Comparison of ENCODE assay signal across 8 cellular contexts in genomic region chr19:18418725-18419194, GRCh38. TPM values are rescaled to one million over a fixed set of nuclear protein-coding genes. Genes with fewer than 3 reads are reported as not detected.
DNase-seq lines count a peak whose midpoint lies in the region; ATAC-seq, FAIRE-seq and TF ChIP-seq lines count a peak whose summit lies in the region.

No MANE protein-coding gene starts in this region.

- peaks cover 44% of the 10 kb centered on the region for H3K79me2 ChIP-seq in endothelial cell of umbilical vein (ENCODE audit: control insufficient read depth, insufficient read depth, low read length)

- H3K27ac ChIP-seq in SK-N-MC (peak overlapping the region; percentile 99), endothelial cell of umbilical vein (ENCODE audit: insufficient read depth, low read depth, low read length) (peak overlapping the region; percentile 16)

- H3K4me1 Mint-ChIP-seq in natural killer cell: peaks cover 72 to 89% of the 10 kb centered on the region in 2 donors

- H3K9me1 ChIP-seq in endothelial cell of umbilical vein (replicated peaks; ENCODE audit: control insufficient read depth, extremely low read depth, insufficient read depth, low read length): no peaks in the 10 kb centered on the region

- H3K4me3 Mint-ChIP-seq in natural killer cell: peak overlapping the region; percentile 86

- peak overlapping the region; percentile 5 for H3K9ac ChIP-seq in SK-N-MC (ENCODE audit: insufficient read length)
- H3K9ac ChIP-seq in endothelial cell of umbilical vein (replicated peaks; ENCODE audit: extremely low read depth, insufficient read depth, low read length): no peak overlapping the region

- no peaks in the 10 kb centered on the region for H3K36me3 Mint-ChIP-seq in natural killer cell

- no peak for TF ChIP-seq POLR2A in endothelial cell of umbilical vein (IDR thresholded peaks at IDR 0.05; ENCODE audit: low read depth, low read length)

- POLR2A ChIA-PET in endothelial cell of umbilical vein (lab: Charles Lee): interaction anchor here (1.5 to 5.8 kb wide), 3 partner anchors 10 to 138 kb away, joined by 4 to 58 read pairs (median 9); partner anchors contain the start of genes GDF15 and JUND

- no peak overlapping the region for H3K4me2 ChIP-seq in endothelial cell of umbilical vein (ENCODE audit: insufficient read depth, low read length)

- H3K27me3 Mint-ChIP-seq in natural killer cell (ENCODE audit: low read depth in 2 of 2): no peaks in the 10 kb centered on the region

- no peaks in the 10 kb centered on the region for H3K27me3 ChIP-seq in endothelial cell of umbilical vein (ENCODE audit: control insufficient read depth in 2 of 2, insufficient read depth in 2 of 2, low read length in 2 of 2)

- BruUV-seq in endothelial cell of umbilical vein (replicated peaks; lab: Mats Ljungman, UMichigan): no TSS peak

- peak; percentile 25 to 45 (median 32) for ATAC-seq in natural killer cell
- ATAC-seq in GM19328 (IDR thresholded peaks at IDR 0.05; ENCODE audit: unreplicated experiment): no peak

- no peaks in the 10 kb centered on the region for H3K9me3 Mint-ChIP-seq in natural killer cell

- CTCF ChIA-PET in endothelial cell of umbilical vein (lab: Charles Lee): interaction anchor here (0.7 to 11.1 kb wide), 15 partner anchors 8 to 306 kb away, joined by 3 to 119 read pairs (median 5); partner anchors contain the start of genes GDF15 and JUND

- no peaks in the 10 kb centered on the region for H3K9me3 ChIP-seq in SK-N-MC (ENCODE audit: low read depth, low read length)
- no peaks in the 10 kb centered on the region for H3K9me3 ChIP-seq in endothelial cell of umbilical vein (replicated peaks; ENCODE audit: control insufficient read depth, insufficient read depth, low read length)

- no peak for FAIRE-seq in endothelial cell of umbilical vein (lab: Jason Lieb, UNC)

- DNase-seq in stimulated activated CD8-positive, alpha-beta memory T cell treated with anti-CD3 and anti-CD28 coated beads, Interleukin-12 subunit alpha, Interleukin-12 subunit beta, amount 100 ng/mL, for 4 hours (ENCODE audit: low read depth): peak; percentile 41
- DNase-seq in stimulated activated CD8-positive, alpha-beta memory T cell treated with anti-CD3 and anti-CD28 coated beads, Interleukin-4, amount 100 ng/mL, for 48 hours: no peak
- DNase-seq in SK-N-MC (ENCODE audit: low read depth, low spot score) (no peak), endothelial cell of umbilical vein (ENCODE audit: low read depth, low spot score) (no peak), natural killer cell (peak; percentile 64), dermis blood vessel endothelial cell (no peak), GM19238 (ENCODE audit: insufficient read length, low spot score) (no peak)

- peak overlapping the region; percentile 91 to 97 for H3K27ac Mint-ChIP-seq in natural killer cell

- peaks cover 46% of the 10 kb centered on the region for H3K4me1 ChIP-seq in endothelial cell of umbilical vein (ENCODE audit: control insufficient read depth, extremely low read depth, insufficient read depth, low read length)

- H4K20me1 ChIP-seq in endothelial cell of umbilical vein (replicated peaks; ENCODE audit: control insufficient read depth, extremely low read depth, insufficient read depth, low read length): no peaks in the 10 kb centered on the region

- TF ChIP-seq CTCF in endothelial cell of umbilical vein (IDR thresholded peaks at IDR 0.05; ENCODE audit: extremely low read depth in 1 of 2, insufficient read depth in 1 of 2, low read depth in 1 of 2, low read length in 2 of 2) (no peak), natural killer cell (IDR thresholded peaks at IDR 0.05) (no peak)

- intact Hi-C loops in endothelial cell of umbilical vein (cut with micrococcal nuclease) (loop anchor here (1.0 kb wide), 1 partner anchor 19 kb away; no protein-coding TSS in a partner anchor), natural killer cell (cut with micrococcal nuclease) (loop anchor here (5.0 kb wide), 3 partner anchors 41 to 226 kb away; partner anchors contain the start of gene MPV17L2)

- H3K36me3 ChIP-seq in SK-N-MC (ENCODE audit: insufficient read depth, low read length) (no peaks in the 10 kb centered on the region; the same call in 1 of the 2 replicates), endothelial cell of umbilical vein (ENCODE audit: control insufficient read depth in 2 of 2, extremely low read depth in 1 of 2, insufficient read depth in 2 of 2, low read length in 2 of 2) (no peaks in the 10 kb centered on the region)

- peak overlapping the region; percentile 78 for H2AFZ ChIP-seq in endothelial cell of umbilical vein (ENCODE audit: low read depth, low read length)

- H3K4me3 ChIP-seq in SK-N-MC (peak overlapping the region; percentile 87), endothelial cell of umbilical vein (replicated peaks in 1 of 3; ENCODE audit: insufficient read depth in 1 of 3, low read depth in 1 of 3, low read length in 3 of 3) (peak overlapping the region in 1 of 3 experiments; percentile 13)

- dilution Hi-C loops in endothelial cell of umbilical vein (cut with MboI; ENCODE audit: extremely low pct_ligation_motif_present, low sequenced_read_pairs): no loop called here

TF ChIP-seq in endothelial cell of umbilical vein, 7 proteins besides CTCF, POLR2A, EP300 and RAD21:
- TF ChIP-seq EZH2 (IDR thresholded peaks at IDR 0.05; ENCODE audit: borderline replicate concordance, low read depth, low read length, severe bottlenecking): no peak
- TF ChIP-seq, protein P1, sequence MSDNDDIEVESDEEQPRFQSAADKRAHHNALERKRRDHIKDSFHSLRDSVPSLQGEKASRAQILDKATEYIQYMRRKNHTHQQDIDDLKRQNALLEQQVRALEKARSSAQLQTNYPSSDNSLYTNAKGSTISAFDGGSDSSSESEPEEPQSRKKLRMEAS (IDR thresholded peaks at IDR 0.05; ENCODE audit: insufficient read depth, insufficient read length): no peak
- no peak for TF ChIP-seq POLR2AphosphoS5 (IDR thresholded peaks at IDR 0.05; ENCODE audit: insufficient read depth, low read depth, low read length)
- no peak for TF ChIP-seq JUN (IDR thresholded peaks at IDR 0.05; ENCODE audit: borderline replicate concordance, insufficient read depth, insufficient read length, low read depth)
- TF ChIP-seq GATA2 (IDR thresholded peaks at IDR 0.05; ENCODE audit: insufficient read depth, insufficient read length, low read depth, low read length): no peak
- TF ChIP-seq FOS (IDR thresholded peaks at IDR 0.05; ENCODE audit: borderline replicate concordance, insufficient read depth, low read length): no peak
- no peak for TF ChIP-seq MYC (IDR thresholded peaks at IDR 0.05; ENCODE audit: low read depth, low read length)

RNA-seq across cellular contexts. Expression of gene SSBP4, which starts 0.4 kb away (rescaled TPM):
- total RNA-seq in endothelial cell of umbilical vein (140 and 151 TPM in 2 replicates), natural killer cell (100 to 1,000 TPM; 137 to 169 (median 158) TPM), dermis blood vessel endothelial cell (88.8 and 96.7 TPM in 2 replicates)
- 89.6 and 116 TPM in 2 replicates for polyA plus RNA-seq in endothelial cell of umbilical vein
- polyA plus RNA-seq in endothelial cell of umbilical vein (2011; cell fraction: cytosol; rRNA removed): 43.5 and 75.7 TPM in 2 replicates
- polyA plus RNA-seq in endothelial cell of umbilical vein (2011; cell fraction: nucleus; rRNA removed): 116 and 121 TPM in 2 replicates
- 50.5 and 101 TPM in 2 replicates for polyA plus RNA-seq in endothelial cell of umbilical vein (2012)
- 12.7 and 21.8 TPM in 2 replicates for polyA minus RNA-seq in endothelial cell of umbilical vein
- polyA minus RNA-seq in endothelial cell of umbilical vein (2011; cell fraction: cytosol; rRNA and poly(A)+ RNA removed): 32.1 TPM
- polyA minus RNA-seq in endothelial cell of umbilical vein (2011; cell fraction: nucleus; rRNA and poly(A)+ RNA removed): 27.4 and 63.5 TPM in 2 replicates

RNA-seq across cellular contexts. Expression of gene ISYNA1, which starts 19.2 kb away (rescaled TPM):
- total RNA-seq in endothelial cell of umbilical vein (70.2 and 74.1 TPM in 2 replicates), natural killer cell (10 to 100 TPM; 39.7 to 53.6 (median 40.1) TPM), dermis blood vessel endothelial cell (35.4 and 69.7 TPM in 2 replicates)
- 69.0 and 85.0 TPM in 2 replicates for polyA plus RNA-seq in endothelial cell of umbilical vein
- 32.0 and 38.7 TPM in 2 replicates for polyA plus RNA-seq in endothelial cell of umbilical vein (2011; cell fraction: cytosol; rRNA removed)
- 145 and 173 TPM in 2 replicates for polyA plus RNA-seq in endothelial cell of umbilical vein (2011; cell fraction: nucleus; rRNA removed)
- 38.7 and 63.2 TPM in 2 replicates for polyA plus RNA-seq in endothelial cell of umbilical vein (2012)
- 26.2 and 34.8 TPM in 2 replicates for polyA minus RNA-seq in endothelial cell of umbilical vein
- not detected for polyA minus RNA-seq in endothelial cell of umbilical vein (2011; cell fraction: cytosol; rRNA and poly(A)+ RNA removed)
- polyA minus RNA-seq in endothelial cell of umbilical vein (2011; cell fraction: nucleus; rRNA and poly(A)+ RNA removed): 12.2 and 26.3 TPM in 2 replicates

RNA-seq across cellular contexts. Expression of gene LRRC25, which starts 21.3 kb away (rescaled TPM):
- total RNA-seq in endothelial cell of umbilical vein (not detected in 2 replicates), natural killer cell (10 to 100 TPM in 2 of 3 donors, 1 to 10 TPM in 1; 3.9 to 28.2 (median 12.0) TPM), dermis blood vessel endothelial cell (not detected in 2 replicates)
- polyA plus RNA-seq in endothelial cell of umbilical vein: not detected in 2 replicates
- polyA plus RNA-seq in endothelial cell of umbilical vein (2011; cell fraction: cytosol; rRNA removed): not detected in 2 replicates
- polyA plus RNA-seq in endothelial cell of umbilical vein (2011; cell fraction: nucleus; rRNA removed): not detected in 2 replicates
- not detected in 2 replicates for polyA plus RNA-seq in endothelial cell of umbilical vein (2012)
- not detected in 2 replicates for polyA minus RNA-seq in endothelial cell of umbilical vein
- not detected for polyA minus RNA-seq in endothelial cell of umbilical vein (2011; cell fraction: cytosol; rRNA and poly(A)+ RNA removed)
- not detected in 2 replicates for polyA minus RNA-seq in endothelial cell of umbilical vein (2011; cell fraction: nucleus; rRNA and poly(A)+ RNA removed)

RNA-seq across cellular contexts. Expression of gene GDF15, which starts 32.8 kb away (rescaled TPM):
- 140 and 165 TPM in 2 replicates for total RNA-seq in endothelial cell of umbilical vein
- polyA plus RNA-seq in endothelial cell of umbilical vein: 206 and 343 TPM in 2 replicates
- 74.9 and 137 TPM in 2 replicates for polyA plus RNA-seq in endothelial cell of umbilical vein (2011; cell fraction: cytosol; rRNA removed)
- polyA plus RNA-seq in endothelial cell of umbilical vein (2011; cell fraction: nucleus; rRNA removed): 58.6 and 63.6 TPM in 2 replicates
- 252 and 264 TPM in 2 replicates for polyA plus RNA-seq in endothelial cell of umbilical vein (2012)
- 30.7 and 37.6 TPM in 2 replicates for polyA minus RNA-seq in endothelial cell of umbilical vein
- polyA minus RNA-seq in endothelial cell of umbilical vein (2011; cell fraction: cytosol; rRNA and poly(A)+ RNA removed): 27.1 TPM
- 12.8 and 28.4 TPM in 2 replicates for polyA minus RNA-seq in endothelial cell of umbilical vein (2011; cell fraction: nucleus; rRNA and poly(A)+ RNA removed)
- 1 to 10 TPM in 1 of 3 donors, under 1 TPM in 1, not detected in 1; 0.85 to 1.5 TPM for total RNA-seq in natural killer cell
- total RNA-seq in dermis blood vessel endothelial cell: 106 and 152 TPM in 2 replicates

Comparison
In these comparisons a context has a peak if more than half of its experiments do, and no peak if none do; other contexts are left out.
1. DNase-seq: peak in stimulated activated CD8-positive, alpha-beta memory T cell treated with anti-CD3 and anti-CD28 coated beads, Interleukin-12 subunit alpha, Interleukin-12 subunit beta, amount 100 ng/mL, for 4 hours (single experiment) and natural killer cell (single experiment); none in stimulated activated CD8-positive, alpha-beta memory T cell treated with anti-CD3 and anti-CD28 coated beads, Interleukin-4, amount 100 ng/mL, for 48 hours (single experiment), SK-N-MC (single experiment), endothelial cell of umbilical vein (single experiment), dermis blood vessel endothelial cell (single experiment) and GM19238 (single experiment).